Comparison of ENCODE assay signal across 1 cellular context in the genomic region with DNA sequence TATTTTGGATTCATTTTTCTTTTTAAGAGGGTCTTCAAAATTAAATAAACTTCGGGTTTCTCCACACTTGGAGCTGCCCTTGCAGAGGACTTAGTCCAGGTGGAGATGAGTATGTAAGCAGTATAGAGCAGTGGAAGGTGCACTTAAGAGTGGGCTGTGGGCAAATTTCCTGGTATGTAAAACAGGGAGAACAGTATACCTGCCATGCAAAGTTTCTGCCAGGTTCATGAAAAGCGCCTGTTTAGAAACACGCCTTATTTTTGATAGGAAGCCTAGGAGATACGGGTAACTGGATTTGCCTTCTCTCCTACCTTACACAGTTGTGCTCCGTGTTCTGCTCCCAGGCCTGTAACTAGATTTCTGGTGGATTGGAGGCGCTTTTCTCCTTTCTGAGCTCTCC.
TF ChIP-seq lines count a peak whose summit lies in the region.

No MANE protein-coding gene starts in this region.

TF ChIP-seq in GM23338, 12 proteins besides CTCF, POLR2A, EP300 and RAD21 (continued from another document):
- no peak for TF ChIP-seq REST (IDR thresholded peaks at IDR 0.05; ENCODE audit: unreplicated experiment)
- no peak for TF ChIP-seq STAT1 (IDR thresholded peaks at IDR 0.05; ENCODE audit: unreplicated experiment)
- TF ChIP-seq POLR2AphosphoS5 (IDR thresholded peaks at IDR 0.05; ENCODE audit: low read depth), result no peak
- TF ChIP-seq, protein P1, sequence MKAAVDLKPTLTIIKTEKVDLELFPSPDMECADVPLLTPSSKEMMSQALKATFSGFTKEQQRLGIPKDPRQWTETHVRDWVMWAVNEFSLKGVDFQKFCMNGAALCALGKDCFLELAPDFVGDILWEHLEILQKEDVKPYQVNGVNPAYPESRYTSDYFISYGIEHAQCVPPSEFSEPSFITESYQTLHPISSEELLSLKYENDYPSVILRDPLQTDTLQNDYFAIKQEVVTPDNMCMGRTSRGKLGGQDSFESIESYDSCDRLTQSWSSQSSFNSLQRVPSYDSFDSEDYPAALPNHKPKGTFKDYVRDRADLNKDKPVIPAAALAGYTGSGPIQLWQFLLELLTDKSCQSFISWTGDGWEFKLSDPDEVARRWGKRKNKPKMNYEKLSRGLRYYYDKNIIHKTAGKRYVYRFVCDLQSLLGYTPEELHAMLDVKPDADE (IDR thresholded peaks at IDR 0.05), result no peak
- TF ChIP-seq ZNF331 (CRISPR knock-in tag; IDR thresholded peaks at IDR 0.05; ENCODE audit: low read depth), result no peak
- TF ChIP-seq EZH2 (IDR thresholded peaks at IDR 0.05; ENCODE audit: low read depth, unreplicated experiment), result no peak
TF ChIP-seq in GM23338: peak in this region for 0.
